1 cellular context compared by ENCODE assay signal in genomic region chr13:98507060-98507797, GRCh38.
TF ChIP-seq lines count a peak whose summit lies in the region.

No MANE protein-coding gene starts in this region.

TF ChIP-seq in K562, 482 proteins besides CTCF, POLR2A, EP300 and RAD21 (continued from another document):
- no peak for TF ChIP-seq RREB1 (CRISPR knock-in tag; IDR thresholded peaks at IDR 0.05)
- TF ChIP-seq NFIX (CRISPR knock-in tag; IDR thresholded peaks at IDR 0.05; ENCODE audit: low read depth) = peak; percentile 86
- 0 out of 2 replicates have a peak, but pooled peaks have one; percentile 42 for TF ChIP-seq PHF21A (IDR thresholded peaks at IDR 0.05; ENCODE audit: borderline replicate concordance, low read depth)
